8 cellular contexts compared by ENCODE assay signal in the genomic region with DNA sequence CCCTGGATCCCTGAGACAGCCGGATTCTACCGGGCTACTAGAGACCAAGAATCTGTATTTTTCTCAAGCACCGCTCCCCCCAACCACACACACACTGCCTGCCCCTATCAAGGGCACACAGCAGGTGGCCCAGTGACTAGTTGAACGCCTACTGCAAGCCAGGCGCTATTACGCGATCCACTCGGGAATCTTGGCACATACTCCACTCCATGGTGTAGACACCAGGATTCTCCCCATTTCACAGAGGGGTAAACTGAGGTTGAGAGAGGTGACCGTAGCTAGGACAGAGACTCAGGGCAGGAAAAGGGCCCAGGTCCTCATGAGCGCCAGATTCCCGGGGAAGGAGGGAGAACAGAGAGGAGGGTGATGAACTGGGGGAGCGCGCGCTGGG. TPM values are rescaled to one million over a fixed set of nuclear protein-coding genes. Genes with fewer than 3 reads are reported as not detected.
DNase-seq lines count a peak whose midpoint lies in the region; ATAC-seq, FAIRE-seq and TF ChIP-seq lines count a peak whose summit lies in the region.

No MANE protein-coding gene starts in this region.

- no peaks in the 10 kb centered on the region for H3K27me3 Mint-ChIP-seq in activated CD8-positive, alpha-beta memory T cell treated with anti-CD3 and anti-CD28 coated beads, Interleukin-2, amount 10 ng/mL, durations not matched to agents 7 days and 5 days

- in situ Hi-C loops in HepG2 (cut with HindIII; ENCODE audit: extremely low pct_ligation_motif_present, low pct_unique_long_range_greater_than_20kb), result no loop called here

- TF ChIP-seq EP300 in HepG2 (IDR thresholded peaks at IDR 0.05; ENCODE audit: low read depth in 2 of 2, low read length in 2 of 2), result no peak
- TF ChIP-seq EP300 in HepG2 (CRISPR knock-in tag; IDR thresholded peaks at IDR 0.05; ENCODE audit: borderline replicate concordance), result no peak
- TF ChIP-seq EP300 in tibial nerve (IDR thresholded peaks at IDR 0.05), result peak in 1 of 2 donors; percentile 10

- peaks cover 33% of the 10 kb centered on the region for H3K4me1 ChIP-seq in HepG2 (ENCODE audit: insufficient read depth, low read length)
- peaks cover 0 to 15% (median 2%) of the 10 kb centered on the region in 4 donors for H3K4me1 ChIP-seq in tibial nerve

- peak overlapping the region; percentile 88 for H3K27ac ChIP-seq in angular gyrus (ENCODE audit: low read depth, low read length)
- peak overlapping the region; percentile 54 for H3K27ac ChIP-seq in HepG2 (ENCODE audit: extremely low read length, insufficient read depth, low read length)
- peak overlapping the region; percentile 87 to 98 (median 92) for H3K27ac ChIP-seq in tibial nerve

- H3K9me3 ChIP-seq in HepG2 (ENCODE audit: low read length) (no peaks in the 10 kb centered on the region), tibial nerve (peaks cover 0 to 8% (median 0%) of the 10 kb centered on the region in 4 donors)

- ATAC-seq in activated CD8-positive, alpha-beta memory T cell treated with anti-CD3 and anti-CD28 coated beads, Interleukin-2, amount 10 ng/mL, durations not matched to agents 7 days and 5 days, result no peak
- ATAC-seq in HepG2, result peak; percentile 10

- 13% methylated on average over 13 of the region's 14 CpGs for WGBS in HepG2 (ENCODE audit: low lambda C conversion rate)
- WGBS in tibial nerve, 2 donors, result 15 to 16% methylated on average over 14 of the region's 14 CpGs

- peak overlapping the region; percentile 79 for H3K4me3 Mint-ChIP-seq in activated CD8-positive, alpha-beta memory T cell treated with anti-CD3 and anti-CD28 coated beads, Interleukin-2, amount 10 ng/mL, durations not matched to agents 7 days and 5 days

- CTCF ChIA-PET in activated CD8-positive, alpha-beta memory T cell treated with anti-CD3 and anti-CD28 coated beads, Interleukin-2, amount 10 ng/mL, durations not matched to agents 7 days and 5 days (lab: Charles Lee), result interaction anchor here (2.4 kb wide), 1 partner anchor 12 kb away, joined by 12 read pairs; no protein-coding TSS in a partner anchor
- CTCF ChIA-PET in HepG2 (lab: Yijun Ruan, JAX; ENCODE audit: low intra/inter-chr PET ratio, low total read pairs), result no interaction called here

- peak overlapping the region; percentile 84 for H3K27ac Mint-ChIP-seq in activated CD8-positive, alpha-beta memory T cell treated with anti-CD3 and anti-CD28 coated beads, Interleukin-2, amount 10 ng/mL, durations not matched to agents 7 days and 5 days

- intact Hi-C loops in HepG2 (cut with micrococcal nuclease; ENCODE audit: unreplicated experiment), result no loop called here

- no peak for TF ChIP-seq RAD21 in HepG2 (CRISPR knock-in tag; IDR thresholded peaks at IDR 0.05)

- H4K20me1 ChIP-seq in HepG2 (ENCODE audit: insufficient read depth, low read length), result no peaks in the 10 kb centered on the region

- FAIRE-seq in HepG2 (lab: Jason Lieb, UNC), result no peak

- TF ChIP-seq POLR2A in HepG2 (IDR thresholded peaks at IDR 0.05; ENCODE audit: insufficient read depth in 1 of 2, low read depth in 2 of 2, low read length in 2 of 2) (no peak), tibial nerve (IDR thresholded peaks at IDR 0.05) (no peak)

- peaks cover 27% of the 10 kb centered on the region for H3K4me1 Mint-ChIP-seq in activated CD8-positive, alpha-beta memory T cell treated with anti-CD3 and anti-CD28 coated beads, Interleukin-2, amount 10 ng/mL, durations not matched to agents 7 days and 5 days

- no peak for TF ChIP-seq CTCF in HepG2 (CRISPR knock-in tag; IDR thresholded peaks at IDR 0.05)
- no peak for TF ChIP-seq CTCF in tibial nerve (IDR thresholded peaks at IDR 0.05)

- no TSS peak for BruUV-seq in HepG2 (replicated peaks; lab: Mats Ljungman, UMichigan)

- H3K79me2 ChIP-seq in HepG2 (ENCODE audit: insufficient read depth, low read length), result no peaks in the 10 kb centered on the region

- no peak for DNase-seq in activated CD8-positive, alpha-beta memory T cell treated with anti-CD3 and anti-CD28 coated beads, Interleukin-2, amount 10 ng/mL, durations not matched to agents 7 days and 5 days
- no peak for DNase-seq in activated CD8-positive, alpha-beta memory T cell treated with anti-CD3 and anti-CD28 coated beads, Interleukin-2, amount 50 U/mL, for 4 hours
- DNase-seq in HepG2 (ENCODE audit: low spot score) (no peak), tibial nerve (ENCODE audit: low spot score in 2 of 2) (no peak), NAMALWA (ENCODE audit: low spot score) (no peak), NCI-H2029 treated with DMSO at 0.1 percent for 48 hours (lab: John Stamatoyannopoulos, UW) (no peak), C1 segment of cervical spinal cord (lab: John Stamatoyannopoulos, UW) (no peak)

- H3K36me3 ChIP-seq in HepG2 (replicated peaks in 1 of 2; ENCODE audit: control insufficient read depth in 1 of 2, insufficient read depth in 2 of 2, low read length in 2 of 2) (0 out of 5 replicates have a peak, but pooled peaks cover 0 to 4% of the 10 kb centered on the region in 2 experiments), tibial nerve (peaks cover 0 to 17% (median 0%) of the 10 kb centered on the region in 3 donors)

- no peaks in the 10 kb centered on the region for H3K9me3 Mint-ChIP-seq in activated CD8-positive, alpha-beta memory T cell treated with anti-CD3 and anti-CD28 coated beads, Interleukin-2, amount 10 ng/mL, durations not matched to agents 7 days and 5 days (ENCODE audit: low read depth)

- H3K27me3 ChIP-seq in HepG2 (ENCODE audit: control insufficient read depth in 1 of 2, insufficient read depth in 2 of 2, low read length in 2 of 2) (no peaks in the 10 kb centered on the region), tibial nerve (no peaks in the 10 kb centered on the region)

- peak overlapping the region; percentile 82 to 95 (median 91) for H3K4me3 ChIP-seq in HepG2 (replicated peaks in 1 of 3; ENCODE audit: insufficient read depth in 1 of 3, low read depth in 2 of 3, low read length in 3 of 3)
- H3K4me3 ChIP-seq in tibial nerve, result peak overlapping the region; percentile 91 to 99 (median 94)

- no peak overlapping the region for H2AFZ ChIP-seq in HepG2 (ENCODE audit: low read length)

- H3K9ac ChIP-seq in HepG2 (ENCODE audit: insufficient read depth, low read depth, low read length), result peak overlapping the region; percentile 74

- H3K36me3 Mint-ChIP-seq in activated CD8-positive, alpha-beta memory T cell treated with anti-CD3 and anti-CD28 coated beads, Interleukin-2, amount 10 ng/mL, durations not matched to agents 7 days and 5 days, result peaks cover 24% of the 10 kb centered on the region

- H3K4me2 ChIP-seq in HepG2 (ENCODE audit: low read depth, low read length), result peak overlapping the region; percentile 86

- POLR2A ChIA-PET in HepG2 (lab: Yijun Ruan, JAX), result interaction anchor here (0.8 kb wide), 1 partner anchor 49 kb away, joined by 3 read pairs; no protein-coding TSS in a partner anchor

RNA-seq across cellular contexts. Expression of a gene that starts 0.5 kb away (rescaled TPM):
- total RNA-seq in activated CD8-positive, alpha-beta memory T cell treated with anti-CD3 and anti-CD28 coated beads, Interleukin-2, amount 10 ng/mL, durations not matched to agents 7 days and 5 days, result 100 to 1,000 TPM in 1 of 2 experiments, 10 to 100 TPM in 1; 95.3 to 146 TPM
- 8.9 and 12.3 TPM in 2 replicates for total RNA-seq in HepG2 (2016; rRNA removed; fragmentation: Illumina TruSeq; extraction: Trizol)
- total RNA-seq in HepG2 (2016; cell fraction: cytosol; rRNA removed; fragmentation: Illumina TruSeq; extraction: Trizol; ENCODE audit: low read depth), result 7.9 and 8.8 TPM in 2 replicates
- 9.0 and 12.8 TPM in 2 replicates for total RNA-seq in HepG2 (2016; cell fraction: insoluble cytoplasmic fraction; rRNA removed; fragmentation: Illumina TruSeq; extraction: Trizol)
- total RNA-seq in HepG2 (2016; cell fraction: membrane; rRNA removed; fragmentation: Illumina TruSeq; extraction: Trizol), result 14.0 and 14.3 TPM in 2 replicates
- 8.6 and 11.4 TPM in 2 replicates for total RNA-seq in HepG2 (2016; cell fraction: nucleus; rRNA removed; fragmentation: Illumina TruSeq; extraction: Trizol)
- 36.4 and 47.5 TPM in 2 replicates for polyA plus RNA-seq in HepG2 (2011; rRNA removed)
- polyA plus RNA-seq in HepG2 (2011; cell fraction: cytosol; rRNA removed), result 25.4 and 30.5 TPM in 2 replicates
- 157 and 161 TPM in 2 replicates for polyA plus RNA-seq in HepG2 (2011; cell fraction: nucleus; rRNA removed)
- 11.5 and 18.6 TPM in 2 replicates for polyA plus RNA-seq in HepG2 (2012)
- 9.0 and 10.1 TPM in 2 replicates for polyA plus RNA-seq in HepG2 (2016; cell fraction: cytosol; fragmentation: Illumina TruSeq; extraction: Trizol; ENCODE audit: low read depth)
- 12.6 and 14.6 TPM in 2 replicates for polyA plus RNA-seq in HepG2 (2016; cell fraction: insoluble cytoplasmic fraction; fragmentation: Illumina TruSeq; extraction: Trizol; ENCODE audit: low read depth)
- polyA plus RNA-seq in HepG2 (2016; cell fraction: membrane; fragmentation: Illumina TruSeq; extraction: Trizol; ENCODE audit: low read depth), result 13.7 and 14.9 TPM in 2 replicates
- 35.0 and 36.4 TPM in 2 replicates for polyA plus RNA-seq in HepG2 (2016; cell fraction: nucleus; fragmentation: Illumina TruSeq; extraction: Trizol; ENCODE audit: insufficient read depth, low read depth)
- polyA minus RNA-seq in HepG2 (2011; rRNA and poly(A)+ RNA removed; ENCODE audit: low replicate concordance), result 19.0 and 19.3 TPM in 2 replicates
- polyA minus RNA-seq in HepG2 (2011; cell fraction: cytosol; rRNA and poly(A)+ RNA removed), result 13.9 and 15.2 TPM in 2 replicates
- polyA minus RNA-seq in HepG2 (2011; cell fraction: nucleus; rRNA and poly(A)+ RNA removed), result 18.2 and 21.1 TPM in 2 replicates
- total RNA-seq in tibial nerve, result 10 to 100 TPM; 25.1 to 58.6 (median 43.4) TPM

RNA-seq across cellular contexts. Expression of a gene that starts 16.8 kb away (rescaled TPM):
- 1 to 10 TPM; 2.7 to 3.3 TPM for total RNA-seq in activated CD8-positive, alpha-beta memory T cell treated with anti-CD3 and anti-CD28 coated beads, Interleukin-2, amount 10 ng/mL, durations not matched to agents 7 days and 5 days
- total RNA-seq in HepG2 (2016; rRNA removed; fragmentation: Illumina TruSeq; extraction: Trizol) (0.15 TPM in 1 of 2 replicates, not detected in the other), tibial nerve (under 1 TPM in 3 of 4 donors, not detected in 1; 0.21 to 0.60 (median 0.22) TPM)
- not detected in 2 replicates for total RNA-seq in HepG2 (2016; cell fraction: cytosol; rRNA removed; fragmentation: Illumina TruSeq; extraction: Trizol; ENCODE audit: low read depth)
- total RNA-seq in HepG2 (2016; cell fraction: insoluble cytoplasmic fraction; rRNA removed; fragmentation: Illumina TruSeq; extraction: Trizol), result 0.24 TPM in 1 of 2 replicates, not detected in the other
- total RNA-seq in HepG2 (2016; cell fraction: membrane; rRNA removed; fragmentation: Illumina TruSeq; extraction: Trizol), result 0.14 TPM in 1 of 2 replicates, not detected in the other
- 0.31 TPM in 1 of 2 replicates, not detected in the other for total RNA-seq in HepG2 (2016; cell fraction: nucleus; rRNA removed; fragmentation: Illumina TruSeq; extraction: Trizol)
- polyA plus RNA-seq in HepG2 (2011; rRNA removed), result 1.4 and 2.2 TPM in 2 replicates
- polyA plus RNA-seq in HepG2 (2011; cell fraction: cytosol; rRNA removed), result 1.8 and 2.1 TPM in 2 replicates
- 4.3 and 5.8 TPM in 2 replicates for polyA plus RNA-seq in HepG2 (2011; cell fraction: nucleus; rRNA removed)
- 0.85 and 1.0 TPM in 2 replicates for polyA plus RNA-seq in HepG2 (2012)
- polyA plus RNA-seq in HepG2 (2016; cell fraction: cytosol; fragmentation: Illumina TruSeq; extraction: Trizol; ENCODE audit: low read depth), result 0.18 and 0.20 TPM in 2 replicates
- 0.16 TPM in 1 of 2 replicates, not detected in the other for polyA plus RNA-seq in HepG2 (2016; cell fraction: insoluble cytoplasmic fraction; fragmentation: Illumina TruSeq; extraction: Trizol; ENCODE audit: low read depth)
- polyA plus RNA-seq in HepG2 (2016; cell fraction: membrane; fragmentation: Illumina TruSeq; extraction: Trizol; ENCODE audit: low read depth), result 0.09 TPM in 1 of 2 replicates, not detected in the other
- polyA plus RNA-seq in HepG2 (2016; cell fraction: nucleus; fragmentation: Illumina TruSeq; extraction: Trizol; ENCODE audit: insufficient read depth, low read depth), result 0.70 TPM in 1 of 2 replicates, not detected in the other
- polyA minus RNA-seq in HepG2 (2011; rRNA and poly(A)+ RNA removed; ENCODE audit: low replicate concordance), result 0.30 and 0.96 TPM in 2 replicates
- 0.53 and 0.89 TPM in 2 replicates for polyA minus RNA-seq in HepG2 (2011; cell fraction: cytosol; rRNA and poly(A)+ RNA removed)
- 0.25 and 0.52 TPM in 2 replicates for polyA minus RNA-seq in HepG2 (2011; cell fraction: nucleus; rRNA and poly(A)+ RNA removed)

RNA-seq across cellular contexts. Expression of a gene that starts 20.5 kb away (rescaled TPM):
- 100 to 1,000 TPM in 1 of 2 experiments, 10 to 100 TPM in 1; 98.5 to 115 TPM for total RNA-seq in activated CD8-positive, alpha-beta memory T cell treated with anti-CD3 and anti-CD28 coated beads, Interleukin-2, amount 10 ng/mL, durations not matched to agents 7 days and 5 days
- total RNA-seq in HepG2 (2016; rRNA removed; fragmentation: Illumina TruSeq; extraction: Trizol) (23.9 and 36.2 TPM in 2 replicates), tibial nerve (10 to 100 TPM; 25.7 to 45.3 (median 35.8) TPM)
- 17.2 and 20.8 TPM in 2 replicates for total RNA-seq in HepG2 (2016; cell fraction: cytosol; rRNA removed; fragmentation: Illumina TruSeq; extraction: Trizol; ENCODE audit: low read depth)
- total RNA-seq in HepG2 (2016; cell fraction: insoluble cytoplasmic fraction; rRNA removed; fragmentation: Illumina TruSeq; extraction: Trizol), result 22.0 and 41.0 TPM in 2 replicates
- total RNA-seq in HepG2 (2016; cell fraction: membrane; rRNA removed; fragmentation: Illumina TruSeq; extraction: Trizol), result 19.3 and 20.0 TPM in 2 replicates
- total RNA-seq in HepG2 (2016; cell fraction: nucleus; rRNA removed; fragmentation: Illumina TruSeq; extraction: Trizol), result 29.5 and 36.7 TPM in 2 replicates
- polyA plus RNA-seq in HepG2 (2011; rRNA removed), result 41.9 and 53.5 TPM in 2 replicates
- polyA plus RNA-seq in HepG2 (2011; cell fraction: cytosol; rRNA removed), result 25.0 and 35.7 TPM in 2 replicates
- polyA plus RNA-seq in HepG2 (2011; cell fraction: nucleus; rRNA removed), result 105 and 138 TPM in 2 replicates
- 23.5 and 24.7 TPM in 2 replicates for polyA plus RNA-seq in HepG2 (2012)
- polyA plus RNA-seq in HepG2 (2016; cell fraction: cytosol; fragmentation: Illumina TruSeq; extraction: Trizol; ENCODE audit: low read depth), result 7.2 and 9.4 TPM in 2 replicates
- polyA plus RNA-seq in HepG2 (2016; cell fraction: insoluble cytoplasmic fraction; fragmentation: Illumina TruSeq; extraction: Trizol; ENCODE audit: low read depth), result 27.4 and 29.3 TPM in 2 replicates
- 9.2 and 10.0 TPM in 2 replicates for polyA plus RNA-seq in HepG2 (2016; cell fraction: membrane; fragmentation: Illumina TruSeq; extraction: Trizol; ENCODE audit: low read depth)
- polyA plus RNA-seq in HepG2 (2016; cell fraction: nucleus; fragmentation: Illumina TruSeq; extraction: Trizol; ENCODE audit: insufficient read depth, low read depth), result 78.4 and 87.0 TPM in 2 replicates
- polyA minus RNA-seq in HepG2 (2011; rRNA and poly(A)+ RNA removed; ENCODE audit: low replicate concordance), result 133 and 258 TPM in 2 replicates
- 18.6 and 19.3 TPM in 2 replicates for polyA minus RNA-seq in HepG2 (2011; cell fraction: cytosol; rRNA and poly(A)+ RNA removed)
- 54.0 and 63.7 TPM in 2 replicates for polyA minus RNA-seq in HepG2 (2011; cell fraction: nucleus; rRNA and poly(A)+ RNA removed)

RNA-seq across cellular contexts. Expression of a gene that starts 25.9 kb away (rescaled TPM):
- total RNA-seq in activated CD8-positive, alpha-beta memory T cell treated with anti-CD3 and anti-CD28 coated beads, Interleukin-2, amount 10 ng/mL, durations not matched to agents 7 days and 5 days, result 10 to 100 TPM; 36.0 to 43.7 TPM
- total RNA-seq in HepG2 (2016; rRNA removed; fragmentation: Illumina TruSeq; extraction: Trizol) (1.5 and 4.0 TPM in 2 replicates), tibial nerve (10 to 100 TPM in 1 of 4 donors, 1 to 10 TPM in 3; 2.1 to 19.5 (median 4.2) TPM)
- total RNA-seq in HepG2 (2016; cell fraction: cytosol; rRNA removed; fragmentation: Illumina TruSeq; extraction: Trizol; ENCODE audit: low read depth), result 0.44 and 0.51 TPM in 2 replicates
- total RNA-seq in HepG2 (2016; cell fraction: insoluble cytoplasmic fraction; rRNA removed; fragmentation: Illumina TruSeq; extraction: Trizol), result 1.2 and 3.7 TPM in 2 replicates
- total RNA-seq in HepG2 (2016; cell fraction: membrane; rRNA removed; fragmentation: Illumina TruSeq; extraction: Trizol), result 1.00 and 1.3 TPM in 2 replicates
- total RNA-seq in HepG2 (2016; cell fraction: nucleus; rRNA removed; fragmentation: Illumina TruSeq; extraction: Trizol), result 3.5 and 5.0 TPM in 2 replicates
- 7.8 and 13.2 TPM in 2 replicates for polyA plus RNA-seq in HepG2 (2011; rRNA removed)
- polyA plus RNA-seq in HepG2 (2011; cell fraction: cytosol; rRNA removed), result 3.7 and 6.4 TPM in 2 replicates
- 54.8 and 89.7 TPM in 2 replicates for polyA plus RNA-seq in HepG2 (2011; cell fraction: nucleus; rRNA removed)
- polyA plus RNA-seq in HepG2 (2012), result 9.0 and 12.8 TPM in 2 replicates
- polyA plus RNA-seq in HepG2 (2016; cell fraction: cytosol; fragmentation: Illumina TruSeq; extraction: Trizol; ENCODE audit: low read depth), result 0.51 and 0.64 TPM in 2 replicates
- polyA plus RNA-seq in HepG2 (2016; cell fraction: insoluble cytoplasmic fraction; fragmentation: Illumina TruSeq; extraction: Trizol; ENCODE audit: low read depth), result 2.7 and 3.1 TPM in 2 replicates
- polyA plus RNA-seq in HepG2 (2016; cell fraction: membrane; fragmentation: Illumina TruSeq; extraction: Trizol; ENCODE audit: low read depth), result 0.66 and 0.74 TPM in 2 replicates
- 26.8 and 36.2 TPM in 2 replicates for polyA plus RNA-seq in HepG2 (2016; cell fraction: nucleus; fragmentation: Illumina TruSeq; extraction: Trizol; ENCODE audit: insufficient read depth, low read depth)
- 18.1 and 21.5 TPM in 2 replicates for polyA minus RNA-seq in HepG2 (2011; rRNA and poly(A)+ RNA removed; ENCODE audit: low replicate concordance)
- 5.4 and 5.5 TPM in 2 replicates for polyA minus RNA-seq in HepG2 (2011; cell fraction: cytosol; rRNA and poly(A)+ RNA removed)
- polyA minus RNA-seq in HepG2 (2011; cell fraction: nucleus; rRNA and poly(A)+ RNA removed), result 8.0 and 12.6 TPM in 2 replicates

RNA-seq across cellular contexts. Expression of a gene that starts 34.1 kb away (rescaled TPM):
- total RNA-seq in activated CD8-positive, alpha-beta memory T cell treated with anti-CD3 and anti-CD28 coated beads, Interleukin-2, amount 10 ng/mL, durations not matched to agents 7 days and 5 days, result 100 to 1,000 TPM; 216 to 256 TPM
- 173 and 206 TPM in 2 replicates for total RNA-seq in HepG2 (2016; rRNA removed; fragmentation: Illumina TruSeq; extraction: Trizol)
- 168 and 195 TPM in 2 replicates for total RNA-seq in HepG2 (2016; cell fraction: cytosol; rRNA removed; fragmentation: Illumina TruSeq; extraction: Trizol; ENCODE audit: low read depth)
- total RNA-seq in HepG2 (2016; cell fraction: insoluble cytoplasmic fraction; rRNA removed; fragmentation: Illumina TruSeq; extraction: Trizol), result 150 and 220 TPM in 2 replicates
- 162 and 175 TPM in 2 replicates for total RNA-seq in HepG2 (2016; cell fraction: membrane; rRNA removed; fragmentation: Illumina TruSeq; extraction: Trizol)
- total RNA-seq in HepG2 (2016; cell fraction: nucleus; rRNA removed; fragmentation: Illumina TruSeq; extraction: Trizol), result 111 and 116 TPM in 2 replicates
- 135 and 141 TPM in 2 replicates for polyA plus RNA-seq in HepG2 (2011; rRNA removed)
- polyA plus RNA-seq in HepG2 (2011; cell fraction: cytosol; rRNA removed), result 116 and 159 TPM in 2 replicates
- polyA plus RNA-seq in HepG2 (2011; cell fraction: nucleus; rRNA removed), result 984 and 1,211 TPM in 2 replicates
- polyA plus RNA-seq in HepG2 (2012), result 126 and 143 TPM in 2 replicates
- polyA plus RNA-seq in HepG2 (2016; cell fraction: cytosol; fragmentation: Illumina TruSeq; extraction: Trizol; ENCODE audit: low read depth), result 131 and 139 TPM in 2 replicates
- 150 and 174 TPM in 2 replicates for polyA plus RNA-seq in HepG2 (2016; cell fraction: insoluble cytoplasmic fraction; fragmentation: Illumina TruSeq; extraction: Trizol; ENCODE audit: low read depth)
- polyA plus RNA-seq in HepG2 (2016; cell fraction: membrane; fragmentation: Illumina TruSeq; extraction: Trizol; ENCODE audit: low read depth), result 143 and 147 TPM in 2 replicates
- 284 and 296 TPM in 2 replicates for polyA plus RNA-seq in HepG2 (2016; cell fraction: nucleus; fragmentation: Illumina TruSeq; extraction: Trizol; ENCODE audit: insufficient read depth, low read depth)
- 86.0 and 105 TPM in 2 replicates for polyA minus RNA-seq in HepG2 (2011; rRNA and poly(A)+ RNA removed; ENCODE audit: low replicate concordance)
- polyA minus RNA-seq in HepG2 (2011; cell fraction: cytosol; rRNA and poly(A)+ RNA removed), result 35.8 and 39.9 TPM in 2 replicates
- 64.5 and 67.1 TPM in 2 replicates for polyA minus RNA-seq in HepG2 (2011; cell fraction: nucleus; rRNA and poly(A)+ RNA removed)
- 100 to 1,000 TPM; 263 to 326 (median 290) TPM for total RNA-seq in tibial nerve
